Comparison of ENCODE assay signal across 16 cellular contexts in the genomic region with DNA sequence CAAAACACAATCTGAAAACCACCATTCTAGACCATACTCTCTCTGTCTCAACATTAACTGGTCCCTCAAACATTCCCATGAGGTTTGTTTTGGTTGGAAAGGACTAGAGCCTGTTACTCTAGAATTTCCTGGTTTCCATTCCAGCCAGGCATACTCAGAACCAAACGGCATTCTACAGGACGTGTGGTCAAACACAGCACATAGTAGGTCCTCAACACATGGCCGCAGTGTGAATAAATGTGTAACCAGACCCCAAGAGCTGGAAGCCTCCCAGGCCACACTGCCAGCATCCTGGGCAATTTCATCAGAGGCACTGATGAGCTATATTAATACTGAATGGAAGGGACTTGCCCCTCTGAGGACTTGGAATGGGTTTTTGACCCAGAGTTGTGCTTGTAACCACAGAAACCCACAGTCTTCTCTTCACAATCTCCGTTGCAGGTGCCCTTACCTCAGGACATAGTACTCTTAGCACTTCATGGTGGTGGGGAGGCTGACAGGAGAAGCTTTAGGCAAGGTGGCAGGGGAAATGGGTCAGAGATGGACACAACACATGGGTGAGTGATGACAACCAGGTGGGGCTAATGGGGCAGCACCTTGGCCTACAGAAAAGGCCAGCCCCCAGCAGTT.
DNase-seq lines count a peak whose midpoint lies in the region; ATAC-seq and TF ChIP-seq lines count a peak whose summit lies in the region.
"Had no signal": no experiment of that assay in that cellular context is flagged by ENCODE, and none has a peak within 500 bp of the region (broad histone marks: within the 10 kb centered on the region; RNA-seq: fewer than 3 reads in every experiment).

No MANE protein-coding gene starts in this region.

- H4K20me1 ChIP-seq in smooth muscle cell (ENCODE audit: low read depth): no peaks in the 10 kb centered on the region

- no peaks in the 10 kb centered on the region for H3F3A ChIP-seq in smooth muscle cell (ENCODE audit: low read depth)

- 97% methylated on average over 4 of the region's 4 CpGs for WGBS in smooth muscle cell (ENCODE audit: low lambda C conversion rate)

- no peak overlapping the region for H2AFZ ChIP-seq in smooth muscle cell (ENCODE audit: low read depth)

- no peaks in the 10 kb centered on the region for H3K79me2 ChIP-seq in smooth muscle cell (ENCODE audit: low read depth)

- no peak overlapping the region for H3K4me2 ChIP-seq in smooth muscle cell
- H3K4me2 ChIP-seq: KMS-11 had no signal

- H3K9ac ChIP-seq in smooth muscle cell (ENCODE audit: low read depth): peak overlapping the region; percentile 14
- H3K9ac ChIP-seq: KMS-11 had no signal

- CTCF ChIA-PET in RWPE1 (lab: Yijun Ruan, JAX): interaction anchor here (0.6 kb wide), 2 partner anchors 76 to 328 kb away, joined by 3 to 4 read pairs; no protein-coding TSS in a partner anchor

- peak; percentile 39 for ATAC-seq in GM18909 (IDR thresholded peaks at IDR 0.05; ENCODE audit: poor library complexity, unreplicated experiment)
- no peak for ATAC-seq in HG03196 (IDR thresholded peaks at IDR 0.05; ENCODE audit: unreplicated experiment)
- ATAC-seq in HG02885 (IDR thresholded peaks at IDR 0.05; ENCODE audit: poor library complexity, unreplicated experiment): no peak

- H3K27ac ChIP-seq in RWPE1 (peak overlapping the region; percentile 10; the same call in 1 of the 2 replicates), smooth muscle cell (ENCODE audit: low read depth) (peak overlapping the region; percentile 88)
- H3K27ac ChIP-seq: KMS-11, ovary had no signal

- no peaks in the 10 kb centered on the region for H3K4me1 ChIP-seq in smooth muscle cell (ENCODE audit: low read depth)

- H3K27me3 ChIP-seq in smooth muscle cell (ENCODE audit: low read depth): no peaks in the 10 kb centered on the region
- H3K27me3 ChIP-seq: ovary had no signal

- H3K9me3 ChIP-seq in smooth muscle cell (replicated peaks; ENCODE audit: low read depth): no peaks in the 10 kb centered on the region
- H3K9me3 ChIP-seq: ovary had no signal

- H3K4me3 ChIP-seq in fibroblast of mammary gland (ENCODE audit: control insufficient read depth, low read depth, low read length) (no peak overlapping the region), smooth muscle cell (no peak overlapping the region)
- H3K4me3 ChIP-seq: ovary had no signal

- POLR2A ChIA-PET in RWPE1 (lab: Yijun Ruan, JAX; ENCODE audit: low non-redundant PET): no interaction called here

- no peaks in the 10 kb centered on the region for H3K36me3 ChIP-seq in smooth muscle cell (ENCODE audit: low read depth)
- H3K36me3 ChIP-seq: ovary had no signal

- TF ChIP-seq CTCF in RWPE1 (conservative IDR thresholded peaks at IDR 0.05; ENCODE audit: low read depth) (no peak), fibroblast of mammary gland (conservative IDR thresholded peaks at IDR 0.05; ENCODE audit: control insufficient read depth, insufficient read depth, low read depth, low read length) (no peak), smooth muscle cell (IDR thresholded peaks at IDR 0.05; ENCODE audit: borderline replicate concordance, insufficient read depth, poor library complexity, severe bottlenecking) (no peak)

- DNase-seq in RWPE1 (ENCODE audit: low spot score) (no peak), fibroblast of mammary gland (ENCODE audit: low read depth) (peak; percentile 41), smooth muscle cell (lab: John Stamatoyannopoulos, UW; ENCODE audit: unreplicated experiment) (no peak), NCI-H2081 treated with DMSO at 0.1 percent for 48 hours (lab: John Stamatoyannopoulos, UW) (no peak)
- no peak for DNase-seq in central memory CD4-positive, alpha-beta T cell
- DNase-seq: CD4-positive, alpha-beta T cell; GF-D8; hippocampal formation; NCI-H2029 treated with DMSO at 0.1 percent for 48 hours; NCI-H82; ovary; stimulated activated CD4-positive, alpha-beta T cell treated with anti-CD3 and anti-CD28 coated beads, Interleukin-2, amount 100 ng/mL, for 24 hours had no signal
